ENCODE assay signal across 1 cellular context in the genomic region with DNA sequence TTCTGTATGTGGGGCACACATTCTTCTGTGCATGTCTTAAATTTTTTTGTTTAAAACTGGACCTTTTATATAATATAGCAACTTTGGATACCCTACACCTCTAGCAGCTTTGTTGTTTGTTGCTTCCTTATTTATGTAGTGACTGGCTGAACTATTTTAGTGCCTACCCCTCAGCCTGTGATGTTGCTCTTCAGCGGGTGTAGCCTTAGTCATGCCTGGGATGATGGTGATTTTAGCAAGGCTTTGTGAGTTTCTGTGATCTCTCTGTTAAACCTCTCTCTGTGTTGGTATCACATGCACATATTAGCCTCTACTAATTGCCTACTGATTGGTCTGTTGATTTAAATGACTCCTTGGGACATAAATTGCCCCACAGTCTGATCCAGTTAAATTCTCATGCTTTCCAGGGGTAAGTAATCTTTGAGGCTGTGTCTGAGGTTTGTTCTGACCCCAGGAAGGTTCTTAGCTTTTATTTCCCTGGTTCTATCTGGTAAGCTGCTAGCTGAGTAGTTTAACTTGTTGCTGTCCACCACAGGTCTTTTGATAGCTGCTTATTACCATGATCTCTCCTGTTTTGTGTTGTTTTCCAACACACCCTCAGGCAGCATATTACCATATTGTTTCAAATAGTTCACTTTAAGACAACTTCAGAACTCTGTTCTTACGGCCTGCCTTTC.
TF ChIP-seq lines count a peak whose summit lies in the region.

No MANE protein-coding gene starts in this region.

TF ChIP-seq in H1, 55 proteins besides CTCF, POLR2A, EP300 and RAD21 (continued from another document):
- TF ChIP-seq TBP (IDR thresholded peaks at IDR 0.05; ENCODE audit: low read depth, low read length): no peak
- no peak for TF ChIP-seq GABPA (IDR thresholded peaks at IDR 0.05; ENCODE audit: borderline replicate concordance, insufficient read depth, low read length)
- TF ChIP-seq ATF2 (IDR thresholded peaks at IDR 0.05; ENCODE audit: low read length): no peak
- no peak for TF ChIP-seq JUN (IDR thresholded peaks at IDR 0.05; ENCODE audit: low read depth, low read length)
- no peak for TF ChIP-seq KDM4A (IDR thresholded peaks at IDR 0.05; ENCODE audit: low read depth, low read length, severe bottlenecking)
